In genomic region chr10:93445097-93445960, GRCh38 we compare ENCODE assay signal across 1 cellular context.
A peak's percentile ranks its signal among the peaks of the same experiment; 100 is the strongest.
TF ChIP-seq lines count a peak whose summit lies in the region.

No MANE protein-coding gene starts in this region.

TF ChIP-seq in HepG2, 621 proteins besides CTCF, POLR2A, EP300 and RAD21 (continued from another document):
- TF ChIP-seq ZNF644 (CRISPR knock-in tag; IDR thresholded peaks at IDR 0.05; ENCODE audit: low read depth) (peak; percentile 51; the same call in 1 of the 2 replicates), ZNF280B (CRISPR knock-in tag; IDR thresholded peaks at IDR 0.05; ENCODE audit: borderline replicate concordance) (peak; percentile 63; the same call in 1 of the 2 replicates), STAT5B (CRISPR knock-in tag; IDR thresholded peaks at IDR 0.05) (no peak), CBFB (CRISPR knock-in tag; IDR thresholded peaks at IDR 0.05) (0 out of 2 replicates have a peak, but pooled peaks have one; percentile 37), ZNF350 (CRISPR knock-in tag; IDR thresholded peaks at IDR 0.05; ENCODE audit: borderline replicate concordance, low read depth) (no peak; the same call in 1 of the 2 replicates), HMG20B (CRISPR knock-in tag; conservative IDR thresholded peaks at IDR 0.05) (no peak; the same call in 1 of the 2 replicates), THRA (CRISPR knock-in tag; IDR thresholded peaks at IDR 0.05; ENCODE audit: borderline replicate concordance) (0 out of 2 replicates have a peak, but pooled peaks have one; percentile 23), RFX3 (CRISPR knock-in tag; IDR thresholded peaks at IDR 0.05) (peak; percentile 100), MYC (CRISPR knock-in tag; IDR thresholded peaks at IDR 0.05; ENCODE audit: borderline replicate concordance) (peak; percentile 49; the same call in 1 of the 2 replicates), ZHX2 (IDR thresholded peaks at IDR 0.05; ENCODE audit: low read depth) (no peak), ZHX2 (CRISPR knock-in tag; IDR thresholded peaks at IDR 0.05; ENCODE audit: borderline replicate concordance) (no peak), ZNF142 (CRISPR knock-in tag; IDR thresholded peaks at IDR 0.05) (no peak), ZIK1 (CRISPR knock-in tag; IDR thresholded peaks at IDR 0.05; ENCODE audit: borderline replicate concordance, low read depth) (no peak), CERS6 (CRISPR knock-in tag; IDR thresholded peaks at IDR 0.05) (no peak), ARID3A (IDR thresholded peaks at IDR 0.05; ENCODE audit: low read depth, low read length) (peak; percentile 35; the same call in 1 of the 2 replicates), ZFP91 (CRISPR knock-in tag; IDR thresholded peaks at IDR 0.05; ENCODE audit: borderline replicate concordance) (peak; percentile 24; the same call in 1 of the 2 replicates), TEAD3 (CRISPR knock-in tag; optimal IDR thresholded peaks at IDR 0.05; ENCODE audit: borderline replicate concordance) (peak; percentile 88), HNRNPL (IDR thresholded peaks at IDR 0.05; ENCODE audit: low read depth, low read length) (peak; percentile 91), ARID4A (CRISPR knock-in tag; IDR thresholded peaks at IDR 0.05; ENCODE audit: borderline replicate concordance) (peak; percentile 75; the same call in 1 of the 2 replicates), KDM2A (CRISPR knock-in tag; IDR thresholded peaks at IDR 0.05; ENCODE audit: borderline replicate concordance, low read depth) (peak; percentile 58; the same call in 1 of the 2 replicates)
TF ChIP-seq in HepG2: peak in this region for 117.
